Comparison of ENCODE assay signal across 22 cellular contexts in the genomic region with DNA sequence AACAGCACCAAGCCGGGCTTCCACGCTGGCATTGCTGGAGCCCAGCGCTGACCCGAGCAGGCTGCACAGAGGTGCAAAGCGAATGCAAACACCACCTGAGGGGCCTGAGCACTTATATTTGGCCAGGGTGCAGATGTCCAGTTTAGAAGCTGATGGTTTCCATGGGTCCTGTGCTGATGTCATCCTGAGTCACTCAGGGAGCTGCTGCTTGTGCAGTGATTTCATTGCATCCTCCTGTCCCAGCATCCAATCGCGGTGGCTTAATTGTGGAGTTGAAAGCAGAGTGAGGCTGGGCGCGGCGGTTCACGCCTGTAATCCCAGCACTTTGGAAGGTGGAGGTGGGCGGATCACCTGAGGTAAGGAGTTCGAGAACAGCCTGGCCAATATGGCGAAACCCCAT.
DNase-seq lines count a peak whose midpoint lies in the region; ATAC-seq and TF ChIP-seq lines count a peak whose summit lies in the region.
"Had no signal": no experiment of that assay in that cellular context is flagged by ENCODE, and none has a peak within 500 bp of the region (broad histone marks: within the 10 kb centered on the region; RNA-seq: fewer than 3 reads in every experiment).

No MANE protein-coding gene starts in this region.

- peaks cover 16% of the 10 kb centered on the region for H3F3A ChIP-seq in SK-N-SH (replicated peaks; ENCODE audit: insufficient read depth)

- no peak for ATAC-seq in SK-N-SH treated with all-trans-retinoic acid at 6 μM for 48 hours
- peak; percentile 44; the same call in 1 of the 3 replicates for ATAC-seq in RWPE2 (ENCODE audit: low read depth)
- ATAC-seq in HG03378 (IDR thresholded peaks at IDR 0.05; ENCODE audit: unreplicated experiment): no peak

- no peaks in the 10 kb centered on the region for H4K20me1 ChIP-seq in SK-N-SH (ENCODE audit: insufficient read depth)

- CTCF ChIA-PET in SK-N-SH (lab: Yijun Ruan, JAX): no interaction called here

- POLR2A ChIA-PET in SK-N-SH (lab: Yijun Ruan, JAX): no interaction called here

- no peak overlapping the region for H3K4me2 ChIP-seq in SK-N-SH

- TF ChIP-seq CTCF in SK-N-SH (IDR thresholded peaks at IDR 0.05) (no peak), RWPE2 (IDR thresholded peaks at IDR 0.05; ENCODE audit: poor library complexity, severe bottlenecking) (no peak)

- H3K27me3 ChIP-seq in SK-N-SH (ENCODE audit: insufficient read depth) (no peaks in the 10 kb centered on the region), RWPE2 (ENCODE audit: insufficient read depth, poor library complexity, severe bottlenecking) (no peaks in the 10 kb centered on the region), HAP-1 (ENCODE audit: low read depth) (no peaks in the 10 kb centered on the region)
- H3K27me3 ChIP-seq: cardiac muscle cell, right atrium auricular region had no signal

- 97% methylated on average over 14 of the region's 14 CpGs for WGBS in SK-N-SH (ENCODE audit: low lambda C conversion rate)

- H3K36me3 Mint-ChIP-seq in immature natural killer cell: no peaks in the 10 kb centered on the region

- no peaks in the 10 kb centered on the region for H3K36me3 ChIP-seq in SK-N-SH (replicated peaks in 1 of 2; ENCODE audit: control insufficient read depth in 1 of 2, insufficient read depth in 2 of 2, low read length in 1 of 2)
- H3K36me3 ChIP-seq in RWPE2 (ENCODE audit: low read depth): no peaks in the 10 kb centered on the region
- no peaks in the 10 kb centered on the region for H3K36me3 ChIP-seq in HAP-1 (replicated peaks)
- H3K36me3 ChIP-seq: cardiac muscle cell, right atrium auricular region had no signal

- H3K9me3 Mint-ChIP-seq in immature natural killer cell: no peaks in the 10 kb centered on the region
- H3K9me3 Mint-ChIP-seq: neural crest cell had no signal

- H3K4me3 ChIP-seq in SK-N-SH (ENCODE audit: low read depth in 2 of 2, low read length in 1 of 2) (no peak overlapping the region), RWPE2 (ENCODE audit: severe bottlenecking) (no peak overlapping the region), HAP-1 (no peak overlapping the region)
- H3K4me3 ChIP-seq: cardiac muscle cell, right atrium auricular region had no signal

- peaks cover 0 to 10% (median 1%) of the 10 kb centered on the region in 3 donors for H3K27me3 Mint-ChIP-seq in immature natural killer cell (ENCODE audit: low read depth in 3 of 3)

- no peaks in the 10 kb centered on the region for H3K4me1 Mint-ChIP-seq in immature natural killer cell
- H3K4me1 Mint-ChIP-seq: neural crest cell had no signal

- H3K4me1 ChIP-seq in SK-N-SH (ENCODE audit: control insufficient read depth in 1 of 2, insufficient read depth in 2 of 2, low read depth in 1 of 2, low read length in 1 of 2) (peaks cover 4 to 6% of the 10 kb centered on the region in 2 experiments; a peak in 3 of 4 replicates), RWPE2 (ENCODE audit: insufficient read depth, poor library complexity, severe bottlenecking) (peaks cover 25% of the 10 kb centered on the region), HAP-1 (no peaks in the 10 kb centered on the region)

- no peak for TF ChIP-seq RAD21 in SK-N-SH (IDR thresholded peaks at IDR 0.05; ENCODE audit: low read length)

- no peak overlapping the region for H2AFZ ChIP-seq in SK-N-SH (ENCODE audit: low read depth)

- DNase-seq in SK-N-SH: no peak
- peak; percentile 81 for DNase-seq in RWPE2 (ENCODE audit: low spot score)
- DNase-seq in glomerular visceral epithelial cell (ENCODE audit: extremely low spot score): peak; percentile 26
- no peak for DNase-seq in SIG-M5 (lab: John Stamatoyannopoulos, UW)
- no peak for DNase-seq in HAP-1 (ENCODE audit: low spot score in 2 of 2)
- no peak for DNase-seq in immature natural killer cell
- DNase-seq: 8988T; activated CD4-positive, alpha-beta T cell treated with anti-CD3 and anti-CD28 coated beads for 4 hours; activated naive CD4-positive, alpha-beta T cell treated with anti-CD3 and anti-CD28 coated beads, Interleukin-2, amount 50 U/mL, for 16 hours; activated T-cell treated with anti-CD3 and anti-CD28 coated beads for 4 hours; effector CD4-positive, alpha-beta T cell; GF-D8; KG1; NCI-H1436 treated with DMSO at 0.1 percent for 48 hours; NK-92 treated with Interleukin-12 subunit alpha and Interleukin-12 subunit beta, amount 100 ng/mL, for 24 hours; SHP77 treated with DMSO at 0.1 percent for 48 hours; stimulated activated CD4-positive, alpha-beta T cell treated with anti-CD3 and anti-CD28 coated beads, Interleukin-1b, Interleukin-23, amount 100 ng/mL, for 48 hours had no signal

- H3K27ac ChIP-seq in SK-N-SH (ENCODE audit: low read depth in 2 of 2, low read length in 1 of 2) (peak overlapping the region in 1 of 2 experiments; percentile 75; a peak in 2 of 4 replicates), RWPE2 (ENCODE audit: poor library complexity, severe bottlenecking) (peak overlapping the region; percentile 61)
- H3K27ac ChIP-seq: right atrium auricular region had no signal

- H3K27ac Mint-ChIP-seq in immature natural killer cell: no peak overlapping the region

- no peaks in the 10 kb centered on the region for H3K9me2 ChIP-seq in SK-N-SH

- TF ChIP-seq EP300 in SK-N-SH (IDR thresholded peaks at IDR 0.05; ENCODE audit: borderline replicate concordance in 1 of 2, low read depth in 1 of 2, low read length in 1 of 2): no peak

- H3K4me3 Mint-ChIP-seq in immature natural killer cell: no peak overlapping the region
- H3K4me3 Mint-ChIP-seq: neural crest cell had no signal

- H3K79me2 ChIP-seq in SK-N-SH (ENCODE audit: insufficient read depth): no peaks in the 10 kb centered on the region

- in situ Hi-C loops in HAP-1 (cut with MboI; ENCODE audit: low sequenced_read_pairs): no loop called here

- H3K9ac ChIP-seq in SK-N-SH: no peak overlapping the region

- H3K9me3 ChIP-seq in SK-N-SH (no peaks in the 10 kb centered on the region), RWPE2 (ENCODE audit: severe bottlenecking) (no peaks in the 10 kb centered on the region), HAP-1 (no peaks in the 10 kb centered on the region; the same call in 1 of the 2 replicates)
- H3K9me3 ChIP-seq: right atrium auricular region had no signal

TF ChIP-seq in SK-N-SH, 30 proteins besides CTCF, POLR2A, EP300 and RAD21 (continues in another document):
- TF ChIP-seq FOXM1 (IDR thresholded peaks at IDR 0.05; ENCODE audit: low read depth) (no peak), POLR2AphosphoS5 (IDR thresholded peaks at IDR 0.05; ENCODE audit: low read depth, low read length) (no peak), TAF1 (IDR thresholded peaks at IDR 0.05; ENCODE audit: borderline replicate concordance, low read depth, low read length) (no peak), TCF12 (IDR thresholded peaks at IDR 0.05) (peak; percentile 37; the same call in 1 of the 2 replicates), GATA2 (CRISPR knock-in tag; IDR thresholded peaks at IDR 0.05) (no peak), EZH2phosphoT487 (IDR thresholded peaks at IDR 0.05; ENCODE audit: borderline replicate concordance, low read depth) (no peak), JUND (IDR thresholded peaks at IDR 0.05) (peak; percentile 36; the same call in 1 of the 2 replicates), FOSL2 (IDR thresholded peaks at IDR 0.05; ENCODE audit: borderline replicate concordance, low read depth) (peak; percentile 74)
- TF ChIP-seq, protein P1, sequence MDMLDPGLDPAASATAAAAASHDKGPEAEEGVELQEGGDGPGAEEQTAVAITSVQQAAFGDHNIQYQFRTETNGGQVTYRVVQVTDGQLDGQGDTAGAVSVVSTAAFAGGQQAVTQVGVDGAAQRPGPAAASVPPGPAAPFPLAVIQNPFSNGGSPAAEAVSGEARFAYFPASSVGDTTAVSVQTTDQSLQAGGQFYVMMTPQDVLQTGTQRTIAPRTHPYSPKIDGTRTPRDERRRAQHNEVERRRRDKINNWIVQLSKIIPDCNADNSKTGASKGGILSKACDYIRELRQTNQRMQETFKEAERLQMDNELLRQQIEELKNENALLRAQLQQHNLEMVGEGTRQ (IDR thresholded peaks at IDR 0.05; ENCODE audit: borderline replicate concordance, low read depth, low read length): no peak

TF ChIP-seq in SK-N-SH treated with all-trans-retinoic acid at 6 μM for 48 hours, 23 proteins besides CTCF, POLR2A, EP300 and RAD21:
- TF ChIP-seq OSR1 (CRISPR knock-in tag; IDR thresholded peaks at IDR 0.05) (no peak), TOX (CRISPR knock-in tag; IDR thresholded peaks at IDR 0.05; ENCODE audit: borderline replicate concordance) (no peak)

Comparison
In these comparisons a context has a peak if more than half of its experiments do, and no peak if none do; other contexts are left out.
1. DNase-seq: peak in RWPE2 (single experiment) and glomerular visceral epithelial cell (single experiment); none in SK-N-SH (single experiment), SIG-M5 (single experiment), HAP-1 (0 of 2) and immature natural killer cell (0 of 3).